In the genomic region with DNA sequence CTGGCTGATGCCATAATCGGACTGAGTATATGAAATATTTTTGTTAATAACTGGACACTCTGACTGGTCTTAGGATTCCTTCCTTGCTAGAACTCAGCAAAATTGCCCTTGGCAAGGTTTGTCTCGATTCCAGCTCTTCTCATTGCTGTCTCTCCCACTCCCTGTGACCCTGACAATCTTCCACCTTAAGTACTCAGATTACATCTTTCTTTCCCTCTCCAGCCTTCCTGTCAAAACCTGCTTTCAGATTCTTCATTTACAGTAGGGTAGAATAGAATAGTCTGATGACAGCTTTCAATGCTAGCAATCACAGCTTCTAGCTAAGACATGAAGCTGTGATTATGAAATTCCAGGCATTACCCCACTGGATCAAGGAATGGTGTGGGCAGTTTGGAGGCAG, we compare ENCODE assay signal across 13 cellular contexts. TPM values are rescaled to one million over a fixed set of nuclear protein-coding genes. Genes with fewer than 3 reads are reported as not detected.
A peak's percentile ranks its signal among the peaks of the same experiment; 100 is the strongest.
DNase-seq lines count a peak whose midpoint lies in the region; ATAC-seq and TF ChIP-seq lines count a peak whose summit lies in the region.
"Had no signal": no experiment of that assay in that cellular context is flagged by ENCODE, and none has a peak within 500 bp of the region (broad histone marks: within the 10 kb centered on the region; RNA-seq: fewer than 3 reads in every experiment).

No MANE protein-coding gene starts in this region.

- H3K4me1 ChIP-seq in BLaER1 (peaks cover 46% of the 10 kb centered on the region), sigmoid colon (peaks cover 0 to 18% (median 8%) of the 10 kb centered on the region in 4 donors)

- no peak for TF ChIP-seq POLR2A in sigmoid colon (IDR thresholded peaks at IDR 0.05)

- TF ChIP-seq EP300 in sigmoid colon (IDR thresholded peaks at IDR 0.05), result no peak

- 52 to 73% methylated on average over 2 of the region's 2 CpGs for WGBS in sigmoid colon, 2 donors

- H3K4me3 ChIP-seq in BLaER1 (no peak overlapping the region), SK-N-MC (peak overlapping the region; percentile 61), fibroblast of villous mesenchyme (ENCODE audit: low read depth, low read length) (no peak overlapping the region), sigmoid colon (no peak overlapping the region)

- peaks cover 15% of the 10 kb centered on the region for H3K27me3 Mint-ChIP-seq in osteocyte (ENCODE audit: unreplicated experiment)
- H3K27me3 Mint-ChIP-seq in activated CD4-positive, alpha-beta memory T cell treated with anti-CD3 and anti-CD28 coated beads for 36 hours, result peaks cover 13% of the 10 kb centered on the region
- H3K27me3 Mint-ChIP-seq in progenitor cell of endocrine pancreas, result peaks cover 2% of the 10 kb centered on the region

- H3K9me3 ChIP-seq in BLaER1 (peaks cover 26% of the 10 kb centered on the region), SK-N-MC (ENCODE audit: low read depth, low read length) (no peaks in the 10 kb centered on the region), sigmoid colon (no peaks in the 10 kb centered on the region)

- H3K9ac ChIP-seq in BLaER1, result no peak overlapping the region
- H3K9ac ChIP-seq in SK-N-MC (ENCODE audit: insufficient read length), result no peak overlapping the region

- H3K36me3 ChIP-seq in BLaER1, result peaks cover 3% of the 10 kb centered on the region; the same call in 1 of the 2 replicates
- no peaks in the 10 kb centered on the region for H3K36me3 ChIP-seq in SK-N-MC (ENCODE audit: insufficient read depth, low read length)
- H3K36me3 ChIP-seq in sigmoid colon, result no peaks in the 10 kb centered on the region

- H3K36me3 Mint-ChIP-seq in osteocyte (ENCODE audit: unreplicated experiment), result no peaks in the 10 kb centered on the region
- no peaks in the 10 kb centered on the region for H3K36me3 Mint-ChIP-seq in activated CD4-positive, alpha-beta memory T cell treated with anti-CD3 and anti-CD28 coated beads for 36 hours
- no peaks in the 10 kb centered on the region for H3K36me3 Mint-ChIP-seq in progenitor cell of endocrine pancreas (ENCODE audit: insufficient read depth)

- POLR2A ChIA-PET in activated CD4-positive, alpha-beta memory T cell treated with anti-CD3 and anti-CD28 coated beads for 36 hours (lab: Charles Lee), result no interaction called here

- no peaks in the 10 kb centered on the region for H3K9me3 Mint-ChIP-seq in osteocyte (ENCODE audit: unreplicated experiment)
- H3K9me3 Mint-ChIP-seq in activated CD4-positive, alpha-beta memory T cell treated with anti-CD3 and anti-CD28 coated beads for 36 hours, result peaks cover 18% of the 10 kb centered on the region
- H3K9me3 Mint-ChIP-seq in progenitor cell of endocrine pancreas (ENCODE audit: low read depth), result peaks cover 4% of the 10 kb centered on the region

- no peaks in the 10 kb centered on the region for H4K20me1 ChIP-seq in BLaER1

- CTCF ChIA-PET in activated CD4-positive, alpha-beta memory T cell treated with anti-CD3 and anti-CD28 coated beads for 36 hours (lab: Charles Lee), result interaction anchor here (1.6 kb wide), 1 partner anchor 73 kb away, joined by 6 read pairs; no protein-coding TSS in a partner anchor

- ATAC-seq in GM21515 (IDR thresholded peaks at IDR 0.05; ENCODE audit: unreplicated experiment), result no peak
- ATAC-seq: activated naive CD4-positive, alpha-beta T cell treated with anti-CD3 and anti-CD28 coated beads, Interleukin-2, amount 50 U/mL, for 72 hours; left colon had no signal

- H3K4me1 Mint-ChIP-seq in osteocyte (ENCODE audit: unreplicated experiment) (peaks cover 17% of the 10 kb centered on the region), progenitor cell of endocrine pancreas (ENCODE audit: low read depth) (peaks cover 8% of the 10 kb centered on the region)
- H3K4me1 Mint-ChIP-seq in activated CD4-positive, alpha-beta memory T cell treated with anti-CD3 and anti-CD28 coated beads for 36 hours (ENCODE audit: low read depth), result no peaks in the 10 kb centered on the region

- DNase-seq in SK-N-MC (ENCODE audit: low read depth, low spot score) (no peak), fibroblast of villous mesenchyme (ENCODE audit: low read depth) (peak; percentile 1), sigmoid colon (no peak), osteocyte (ENCODE audit: extremely low spot score, unreplicated experiment) (no peak), progenitor cell of endocrine pancreas (ENCODE audit: low spot score, unreplicated experiment) (no peak)
- no peak for DNase-seq in activated CD4-positive, alpha-beta memory T cell treated with anti-CD3 and anti-CD28 coated beads for 36 hours
- DNase-seq: DMS79, left colon, NCI-H146, SHP77 treated with DMSO at 0.1 percent for 48 hours had no signal

- peak overlapping the region; percentile 78; the same call in 1 of the 2 replicates for H3K27ac ChIP-seq in BLaER1
- peak overlapping the region; percentile 90 for H3K27ac ChIP-seq in SK-N-MC
- peak overlapping the region; percentile 55 to 78 (median 68) for H3K27ac ChIP-seq in sigmoid colon

- H3K4me2 ChIP-seq in BLaER1, result peak overlapping the region; percentile 70

- no peak for TF ChIP-seq CTCF in fibroblast of villous mesenchyme (IDR thresholded peaks at IDR 0.05; ENCODE audit: insufficient read depth, low read depth, low read length)
- TF ChIP-seq CTCF in sigmoid colon (IDR thresholded peaks at IDR 0.05), result no peak
- no peak for TF ChIP-seq CTCF in osteocyte (IDR thresholded peaks at IDR 0.05)
- no peak for TF ChIP-seq CTCF in progenitor cell of endocrine pancreas (IDR thresholded peaks at IDR 0.05; ENCODE audit: unreplicated experiment)

- H3K27ac Mint-ChIP-seq in osteocyte (ENCODE audit: unreplicated experiment) (no peak overlapping the region), progenitor cell of endocrine pancreas (no peak overlapping the region)
- no peak overlapping the region for H3K27ac Mint-ChIP-seq in activated CD4-positive, alpha-beta memory T cell treated with anti-CD3 and anti-CD28 coated beads for 36 hours
- H3K27ac Mint-ChIP-seq: activated naive CD4-positive, alpha-beta T cell treated with anti-CD3 and anti-CD28 coated beads, Interleukin-2, amount 50 U/mL, for 72 hours had no signal

- H3K4me3 Mint-ChIP-seq in osteocyte (ENCODE audit: unreplicated experiment) (no peak overlapping the region), progenitor cell of endocrine pancreas (ENCODE audit: low read depth) (no peak overlapping the region)
- no peak overlapping the region for H3K4me3 Mint-ChIP-seq in activated CD4-positive, alpha-beta memory T cell treated with anti-CD3 and anti-CD28 coated beads for 36 hours

- intact Hi-C loops in sigmoid colon (cut with DNase I), result no loop called here
- intact Hi-C loops in activated CD4-positive, alpha-beta memory T cell treated with anti-CD3 and anti-CD28 coated beads for 36 hours (cut with micrococcal nuclease), result no loop called here

- H3K27me3 ChIP-seq in BLaER1 (no peaks in the 10 kb centered on the region; the same call in 1 of the 2 replicates), sigmoid colon (no peaks in the 10 kb centered on the region)

RNA-seq across cellular contexts. Expression of a gene that starts 39.2 kb away (rescaled TPM):
- total RNA-seq in fibroblast of villous mesenchyme (under 0.01 TPM in 2 replicates), sigmoid colon (10 to 100 TPM in 3 of 4 donors, 1 to 10 TPM in 1; 8.6 to 13.6 (median 12.0) TPM), osteocyte (0.55 and 0.70 TPM in 2 replicates), progenitor cell of endocrine pancreas (0.36 and 0.55 TPM in 2 replicates)
- 10 to 100 TPM in 2 of 3 donors, 1 to 10 TPM in 1; 4.9 to 19.8 (median 12.3) TPM for polyA plus RNA-seq in sigmoid colon
- not detected for total RNA-seq in activated CD4-positive, alpha-beta memory T cell treated with anti-CD3 and anti-CD28 coated beads for 36 hours
- total RNA-seq: activated naive CD4-positive, alpha-beta T cell treated with anti-CD3 and anti-CD28 coated beads, Interleukin-2, amount 50 U/mL, for 72 hours had no signal
